11 cellular contexts compared by ENCODE assay signal in genomic region chr6:4957521-4958231, GRCh38. TPM values are rescaled to one million over a fixed set of nuclear protein-coding genes. Genes with fewer than 3 reads are reported as not detected.
A peak's percentile ranks its signal among the peaks of the same experiment; 100 is the strongest.
DNase-seq lines count a peak whose midpoint lies in the region; ATAC-seq, FAIRE-seq and TF ChIP-seq lines count a peak whose summit lies in the region.
"Had no signal": no experiment of that assay in that cellular context is flagged by ENCODE, and none has a peak within 500 bp of the region (broad histone marks: within the 10 kb centered on the region; RNA-seq: fewer than 3 reads in every experiment).

No MANE protein-coding gene starts in this region.

- no peak for DNase-seq in AG10803 (ENCODE audit: low read depth)
- peak; percentile 43 for DNase-seq in HuH-7 (ENCODE audit: low spot score)
- no peak for DNase-seq in chondrocyte (ENCODE audit: low spot score)
- DNase-seq in keratinocyte (ENCODE audit: low read depth, low spot score): no peak
- DNase-seq in pons (ENCODE audit: low spot score): no peak
- no peak for DNase-seq in stimulated activated naive CD4-positive, alpha-beta T cell treated with Interleukin-2 at 50 U/mL for 16 hours (lab: John Stamatoyannopoulos, UW)
- DNase-seq: pancreas, Peyer's patch had no signal

- no peaks in the 10 kb centered on the region for H3K79me2 ChIP-seq in keratinocyte (ENCODE audit: control insufficient read depth, insufficient read depth, low read length)

- FAIRE-seq in keratinocyte (lab: Jason Lieb, UNC): no peak
- FAIRE-seq: pancreas had no signal

- no peaks in the 10 kb centered on the region for H3K4me1 Mint-ChIP-seq in chondrocyte (ENCODE audit: low read depth)

- H2AFZ ChIP-seq in keratinocyte (ENCODE audit: control insufficient read depth, low read length): no peak overlapping the region

- no peak overlapping the region for H3K9ac ChIP-seq in keratinocyte (ENCODE audit: control insufficient read depth, extremely low read depth, insufficient read depth, low read length)
- H3K9ac ChIP-seq: KMS-11 had no signal

- peaks cover under 1 to 8% of the 10 kb centered on the region in 2 experiments for H3K36me3 ChIP-seq in keratinocyte (ENCODE audit: control insufficient read depth in 2 of 2, extremely low read depth in 1 of 2, insufficient read depth in 2 of 2, low read length in 2 of 2)

- dilution Hi-C loops in keratinocyte (cut with MboI; ENCODE audit: extremely low pct_ligation_motif_present, low sequenced_read_pairs): no loop called here

- no peaks in the 10 kb centered on the region for H3K27me3 ChIP-seq in keratinocyte (ENCODE audit: control insufficient read depth, extremely low read depth, insufficient read depth, low read length)
- H3K27me3 ChIP-seq: pancreas, Peyer's patch had no signal

- peaks cover 22% of the 10 kb centered on the region for H3K36me3 Mint-ChIP-seq in chondrocyte (ENCODE audit: low read depth)

- H3K27me3 Mint-ChIP-seq in chondrocyte (ENCODE audit: low read depth): no peaks in the 10 kb centered on the region

- H3K9me3 ChIP-seq in keratinocyte (ENCODE audit: control insufficient read depth, low read depth, low read length): no peaks in the 10 kb centered on the region
- H3K9me3 ChIP-seq: pancreas, Peyer's patch had no signal

- no peaks in the 10 kb centered on the region for H3K4me1 ChIP-seq in keratinocyte (ENCODE audit: control insufficient read depth, extremely low read depth, insufficient read depth, low read length)
- H3K4me1 ChIP-seq: pancreas, Peyer's patch had no signal

- H3K9me3 Mint-ChIP-seq in chondrocyte (ENCODE audit: low read depth): peaks cover 7% of the 10 kb centered on the region

- H3K9me1 ChIP-seq in keratinocyte (ENCODE audit: control insufficient read depth, extremely low read depth, insufficient read depth, low read length): no peaks in the 10 kb centered on the region

- H3K4me2 ChIP-seq in keratinocyte (ENCODE audit: control insufficient read depth, extremely low read depth, insufficient read depth, low read depth, low read length): no peak overlapping the region
- H3K4me2 ChIP-seq: KMS-11 had no signal

- H3K4me3 ChIP-seq in AG10803 (ENCODE audit: low read length): no peak overlapping the region
- H3K4me3 ChIP-seq in keratinocyte (ENCODE audit: control insufficient read depth in 2 of 3, extremely low read depth in 1 of 3, insufficient read depth in 2 of 3, low read depth in 1 of 3, low read length in 3 of 3): no peak overlapping the region
- H3K4me3 ChIP-seq: pancreas, Peyer's patch had no signal

- H3K4me3 Mint-ChIP-seq in chondrocyte (ENCODE audit: unreplicated experiment): no peak overlapping the region

- peak; percentile 27 for TF ChIP-seq CTCF in AG10803 (conservative IDR thresholded peaks at IDR 0.05; ENCODE audit: low read length)
- TF ChIP-seq CTCF in chondrocyte (IDR thresholded peaks at IDR 0.05): peak; percentile 27
- TF ChIP-seq CTCF in keratinocyte (optimal IDR thresholded peaks at IDR 0.05 in 1 of 3, IDR thresholded peaks at IDR 0.05 in 1 of 3, conservative IDR thresholded peaks at IDR 0.05 in 1 of 3; ENCODE audit: extremely low read depth in 1 of 3, insufficient read depth in 2 of 3, low read length in 3 of 3): peak; percentile 31 to 44 (median 37)

- H3K27ac ChIP-seq in keratinocyte (ENCODE audit: control insufficient read depth, insufficient read depth, low read length): no peak overlapping the region
- H3K27ac ChIP-seq: KMS-11, pancreas, Peyer's patch had no signal

- no peak overlapping the region for H3K27ac Mint-ChIP-seq in chondrocyte (ENCODE audit: unreplicated experiment)

- no peaks in the 10 kb centered on the region for H4K20me1 ChIP-seq in keratinocyte (ENCODE audit: control insufficient read depth, extremely low read depth, insufficient read depth, low read length)

- ATAC-seq in GM19324 (IDR thresholded peaks at IDR 0.05; ENCODE audit: low FRiP score, unreplicated experiment) (no peak), HG03432 (IDR thresholded peaks at IDR 0.05; ENCODE audit: unreplicated experiment) (no peak)

RNA-seq across cellular contexts. Expression of gene RPP40, which starts 46.2 kb away (rescaled TPM):
- total RNA-seq in chondrocyte: 6.0 to 6.8 TPM (median 6.2 TPM) in 3 replicates
- 9.7 to 12.4 TPM (median 11.7 TPM) in 3 replicates for polyA plus RNA-seq in keratinocyte
- polyA plus RNA-seq in keratinocyte (2011; ENCODE audit: low read depth): 4.3 TPM
- 5.3 and 10.6 TPM in 2 replicates for polyA plus RNA-seq in keratinocyte (2011; cell fraction: cytosol; rRNA removed)
- polyA plus RNA-seq in keratinocyte (2011; cell fraction: nucleus; rRNA removed): 4.8 and 8.3 TPM in 2 replicates
- polyA plus RNA-seq in keratinocyte (2012; ENCODE audit: low replicate concordance): 13.3 and 15.6 TPM in 2 replicates
- 1.7 to 9.0 TPM (median 4.7 TPM) in 3 replicates for polyA minus RNA-seq in keratinocyte
- 6.1 TPM for polyA minus RNA-seq in keratinocyte (2011; cell fraction: cytosol; rRNA and poly(A)+ RNA removed)
- polyA minus RNA-seq in keratinocyte (2011; cell fraction: nucleus; rRNA and poly(A)+ RNA removed): 4.5 and 4.6 TPM in 2 replicates
